Comparison of ENCODE assay signal across 27 cellular contexts in genomic region chr6:167797871-167798265, GRCh38.
"Had no signal": no experiment of that assay in that cellular context is flagged by ENCODE, and none has a peak within 500 bp of the region (broad histone marks: within the 10 kb centered on the region; RNA-seq: fewer than 3 reads in every experiment).

No MANE protein-coding gene starts in this region.

- H3K27me3 ChIP-seq: thyroid gland had no signal

- H3K36me3 ChIP-seq: brain microvascular endothelial cell, left lung, thyroid gland had no signal

- H3K9me3 Mint-ChIP-seq: mesothelial cell of epicardium, nephron had no signal

- H3K36me3 Mint-ChIP-seq: mesothelial cell of epicardium had no signal

- H3K9me3 ChIP-seq: left lung, thyroid gland had no signal

- H3K4me3 ChIP-seq: left lung had no signal

- H3K27ac Mint-ChIP-seq: activated CD8-positive, alpha-beta T cell treated with anti-CD3 and anti-CD28 coated beads, Interleukin-2, amount 10 ng/mL, durations not matched to agents 7 days and 5 days; dendritic cell treated with granulocyte-macrophage colony-stimulating factor and Interleukin-4, amounts not matched to agents 40 ng/mL and 50 ng/mL, for 4 days; mesothelial cell of epicardium; nephron had no signal

- H3K9ac ChIP-seq: parathyroid adenoma had no signal

- ATAC-seq: activated CD8-positive, alpha-beta T cell treated with anti-CD3 and anti-CD28 coated beads, Interleukin-2, amount 10 ng/mL, durations not matched to agents 7 days and 5 days; esophagus mucosa; left lung; stimulated activated naive CD8-positive, alpha-beta T cell treated with anti-CD3 and anti-CD28 coated beads, Interleukin-15, Interleukin-2, amounts not matched to agents 100 U/mL and 50 U/mL, for 24 hours had no signal

- DNase-seq: activated CD4-positive, alpha-beta T cell treated with anti-CD3 and anti-CD28 coated beads for 1 hour; activated CD4-positive, alpha-beta T cell treated with anti-CD3 and anti-CD28 coated beads, Interleukin-2, amount 50 U/mL, for 1 hour; activated CD8-positive, alpha-beta T cell treated with anti-CD3 and anti-CD28 coated beads, Interleukin-2, amount 10 ng/mL, durations not matched to agents 7 days and 5 days; activated naive CD4-positive, alpha-beta T cell treated with Interleukin-2 at 50 U/mL for 16 hours; activated T-cell treated with anti-CD3 and anti-CD28 coated beads, Interleukin-2, amount 50 U/mL, for 1 hour; anterior cingulate cortex; brain microvascular endothelial cell; caudate nucleus; effector CD4-positive, alpha-beta T cell; hippocampal formation; kidney glomerular epithelial cell; left lung; nucleus accumbens; right cardiac atrium; stimulated activated CD4-positive, alpha-beta T cell treated with anti-CD3 and anti-CD28 coated beads, Interleukin-12 subunit alpha, Interleukin-12 subunit beta, amount 100 ng/mL, for 4 hours; stimulated activated CD4-positive, alpha-beta T cell treated with anti-CD3 and anti-CD28 coated beads, Interleukin-4, amount 100 ng/mL, for 4 hours; stimulated activated naive CD8-positive, alpha-beta T cell treated with anti-CD3 and anti-CD28 coated beads, Interleukin-15, Interleukin-2, amounts not matched to agents 100 U/mL and 50 U/mL, for 24 hours; T-helper 1 cell; thyroid gland had no signal

- H3K4me1 ChIP-seq: parathyroid adenoma had no signal

- H3K27ac ChIP-seq: brain microvascular endothelial cell, left lung, parathyroid adenoma, thyroid gland had no signal

- H3K79me2 ChIP-seq: parathyroid adenoma had no signal

- H3K4me3 Mint-ChIP-seq: activated CD8-positive, alpha-beta T cell treated with anti-CD3 and anti-CD28 coated beads, Interleukin-2, amount 10 ng/mL, durations not matched to agents 7 days and 5 days; dendritic cell treated with granulocyte-macrophage colony-stimulating factor and Interleukin-4, amounts not matched to agents 40 ng/mL and 50 ng/mL, for 4 days; mesothelial cell of epicardium; nephron had no signal

- FAIRE-seq: endothelial cell of umbilical vein, frontal cortex, urothelium cell line had no signal

- H2AFZ ChIP-seq: parathyroid adenoma had no signal
